In genomic region chr16:84699147-84699711, GRCh38 we compare ENCODE assay signal across 2 cellular contexts.
A peak's percentile ranks its signal among the peaks of the same experiment; 100 is the strongest.
TF ChIP-seq lines count a peak whose summit lies in the region.

No MANE protein-coding gene starts in this region.

TF ChIP-seq in PFSK-1, 5 proteins besides CTCF, POLR2A, EP300 and RAD21:
- peak; percentile 16; the same call in 1 of the 2 replicates for TF ChIP-seq SIN3A (IDR thresholded peaks at IDR 0.05; ENCODE audit: borderline replicate concordance, insufficient read depth, low read length)
- no peak for TF ChIP-seq POLR2AphosphoS5 (IDR thresholded peaks at IDR 0.05; ENCODE audit: low read depth, low read length)
TF ChIP-seq in PFSK-1: peak in this region for 1.

TF ChIP-seq in H1, 55 proteins besides CTCF, POLR2A, EP300 and RAD21:
- peak; percentile 53 for TF ChIP-seq ASH2L (IDR thresholded peaks at IDR 0.05; ENCODE audit: low read length)
- TF ChIP-seq GTF2F1 (IDR thresholded peaks at IDR 0.05; ENCODE audit: borderline replicate concordance, low read depth, low read length): no peak
